In the genomic region with DNA sequence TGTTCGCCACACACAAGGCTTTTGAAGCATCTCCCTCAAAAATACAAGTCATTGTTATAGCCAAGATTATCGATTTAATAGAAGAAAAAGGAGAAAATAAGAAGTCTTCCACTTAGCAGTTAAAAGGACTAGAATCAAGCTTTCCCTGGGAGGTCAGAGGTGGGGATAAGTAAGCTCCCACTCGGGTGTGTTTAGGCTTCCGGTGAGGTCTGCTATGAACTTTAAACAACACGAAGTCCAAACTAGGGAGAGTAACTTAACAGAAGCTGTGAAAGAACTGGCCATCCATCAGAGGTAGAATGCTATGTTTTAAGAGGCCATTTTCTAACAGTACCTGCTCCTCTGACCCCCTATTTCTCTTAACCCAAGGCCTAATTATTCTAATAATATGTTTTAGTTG, we compare ENCODE assay signal across 15 cellular contexts.
DNase-seq lines count a peak whose midpoint lies in the region; ATAC-seq, FAIRE-seq and TF ChIP-seq lines count a peak whose summit lies in the region.
"Had no signal": no experiment of that assay in that cellular context is flagged by ENCODE, and none has a peak within 500 bp of the region (broad histone marks: within the 10 kb centered on the region; RNA-seq: fewer than 3 reads in every experiment).

No MANE protein-coding gene starts in this region.

- 40% methylated on average over 5 of the region's 5 CpGs for WGBS in K562 (ENCODE audit: insufficient coverage, low coverage, missing lambda C conversion rate)

- H3K27ac ChIP-seq in KOPT-K1 (ENCODE audit: low read depth, low read length, poor library complexity, severe bottlenecking) (peak overlapping the region; percentile 75), K562 (ENCODE audit: extremely low read depth, low read depth, low read length) (no peak overlapping the region)
- H3K27ac ChIP-seq: GM23248, SK-N-MC had no signal

- no peak overlapping the region for H3K4me2 ChIP-seq in K562 (ENCODE audit: insufficient read depth, low read length)

- peak overlapping the region; percentile 80 for H3K27ac Mint-ChIP-seq in T-helper 2 cell treated with Interferon-gamma antibody and Interleukin-4, amounts not matched to agents 5 μg/mL and 100 μg/mL, for 36 hours
- H3K27ac Mint-ChIP-seq in nephron = peak overlapping the region; percentile 49 to 91 (median 81)

- H3K27me3 ChIP-seq in K562 (ENCODE audit: control insufficient read depth in 2 of 2, insufficient read depth in 2 of 2, low read length in 2 of 2) = no peaks in the 10 kb centered on the region
- H3K27me3 ChIP-seq: upper lobe of left lung had no signal

- H3K36me3 Mint-ChIP-seq in T-helper 2 cell treated with Interferon-gamma antibody and Interleukin-4, amounts not matched to agents 5 μg/mL and 100 μg/mL, for 36 hours (ENCODE audit: low read depth) = peaks cover 17% of the 10 kb centered on the region
- H3K36me3 Mint-ChIP-seq in nephron (ENCODE audit: low read depth) = peaks cover 24% of the 10 kb centered on the region

- no peak for TF ChIP-seq POLR2A in K562 (conservative IDR thresholded peaks at IDR 0.05)
- TF ChIP-seq POLR2A in GM18505 (IDR thresholded peaks at IDR 0.05; ENCODE audit: borderline replicate concordance, extremely low read depth, insufficient read depth, insufficient read length) = no peak

- H3K9me3 Mint-ChIP-seq in T-helper 2 cell treated with Interferon-gamma antibody and Interleukin-4, amounts not matched to agents 5 μg/mL and 100 μg/mL, for 36 hours = peaks cover 4% of the 10 kb centered on the region
- H3K9me3 Mint-ChIP-seq in nephron = no peaks in the 10 kb centered on the region

- peak; percentile 25; the same call in 2 of the 3 replicates for ATAC-seq in K562
- no peak for ATAC-seq in GM18505 (IDR thresholded peaks at IDR 0.05; ENCODE audit: unreplicated experiment)
- ATAC-seq in GM19035 (IDR thresholded peaks at IDR 0.05; ENCODE audit: unreplicated experiment) = no peak

- no peaks in the 10 kb centered on the region for H3K9me1 ChIP-seq in K562 (ENCODE audit: control insufficient read depth, insufficient read depth, low read length)

- H3K4me1 ChIP-seq in K562 (replicated peaks in 1 of 2; ENCODE audit: control insufficient read depth in 2 of 2, insufficient read depth in 2 of 2, low read length in 2 of 2) = peaks cover 3 to 31% of the 10 kb centered on the region in 2 experiments

- H3K79me2 ChIP-seq in K562 (ENCODE audit: control insufficient read depth, insufficient read depth, low read length) = no peaks in the 10 kb centered on the region

- peaks cover 78% of the 10 kb centered on the region for H3K4me1 Mint-ChIP-seq in T-helper 2 cell treated with Interferon-gamma antibody and Interleukin-4, amounts not matched to agents 5 μg/mL and 100 μg/mL, for 36 hours (ENCODE audit: low read depth)
- H3K4me1 Mint-ChIP-seq in nephron = peaks cover 49% of the 10 kb centered on the region

- POLR2A ChIA-PET in K562 (lab: Yijun Ruan, JAX) = interaction anchor here (0.6 to 1.3 kb wide), 5 partner anchors 12 to 168 kb away, joined by 3 to 4 read pairs (median 4); no protein-coding TSS in a partner anchor

- H2AFZ ChIP-seq in K562 (ENCODE audit: low read depth, low read length) = no peak overlapping the region
- H2AFZ ChIP-seq: GM23248 had no signal

- no peaks in the 10 kb centered on the region for H4K20me1 ChIP-seq in K562 (replicated peaks; ENCODE audit: control insufficient read depth, insufficient read depth, low read length)

- H3K4me3 Mint-ChIP-seq in T-helper 2 cell treated with Interferon-gamma antibody and Interleukin-4, amounts not matched to agents 5 μg/mL and 100 μg/mL, for 36 hours = peak overlapping the region; percentile 60
- H3K4me3 Mint-ChIP-seq in nephron = no peak overlapping the region

- no peak for TF ChIP-seq EP300 in K562 (IDR thresholded peaks at IDR 0.05; ENCODE audit: low read length)

- in situ Hi-C loops in K562 (cut with MboI) = no loop called here

- TF ChIP-seq RAD21 in K562 (CRISPR knock-in tag; conservative IDR thresholded peaks at IDR 0.05 in 1 of 2, IDR thresholded peaks at IDR 0.05 in 1 of 2) = no peak

- FAIRE-seq in K562 (lab: Jason Lieb, UNC) = no peak
- FAIRE-seq: colon had no signal

- H3K9ac ChIP-seq in K562 (ENCODE audit: insufficient read depth in 1 of 2, low read depth in 2 of 2, low read length in 2 of 2) = no peak overlapping the region

- CTCF ChIA-PET in K562 (lab: Yijun Ruan, JAX; ENCODE audit: low intra/inter-chr PET ratio) = no interaction called here

- no peaks in the 10 kb centered on the region for H3K9me3 ChIP-seq in KOPT-K1 (ENCODE audit: insufficient read depth, low read length, poor library complexity, severe bottlenecking)
- no peaks in the 10 kb centered on the region for H3K9me3 ChIP-seq in K562 (replicated peaks; ENCODE audit: control insufficient read depth, insufficient read depth, low read depth, low read length)
- H3K9me3 ChIP-seq: upper lobe of left lung had no signal

- H3K36me3 ChIP-seq in KOPT-K1 (ENCODE audit: insufficient read depth, low read length) (peaks cover 7% of the 10 kb centered on the region; the same call in 1 of the 2 replicates), K562 (ENCODE audit: control insufficient read depth, insufficient read depth, low read length) (peaks cover 22% of the 10 kb centered on the region; the same call in 2 of the 3 replicates)

- H3K27me3 Mint-ChIP-seq in T-helper 2 cell treated with Interferon-gamma antibody and Interleukin-4, amounts not matched to agents 5 μg/mL and 100 μg/mL, for 36 hours (ENCODE audit: low read depth) = no peaks in the 10 kb centered on the region
- H3K27me3 Mint-ChIP-seq in nephron (ENCODE audit: low read depth) = no peaks in the 10 kb centered on the region

- intact Hi-C loops in K562 (cut with micrococcal nuclease) = no loop called here

- DNase-seq in T-helper 2 cell treated with Interferon-gamma antibody and Interleukin-4, amounts not matched to agents 5 μg/mL and 100 μg/mL, for 36 hours (ENCODE audit: low spot score) = no peak
- DNase-seq in T-helper 2 cell (no peak), K562 (ENCODE audit: extremely low read depth in 1 of 4, low spot score in 3 of 4) (no peak), LoVo (ENCODE audit: low spot score) (no peak)
- DNase-seq: 8988T, NCI-H1694 treated with DMSO at 0.1 percent for 48 hours, NCI-H82, upper lobe of left lung had no signal

- TF ChIP-seq CTCF in K562 (IDR thresholded peaks at IDR 0.05 in 2 of 3, conservative IDR thresholded peaks at IDR 0.05 in 1 of 3; ENCODE audit: insufficient read depth in 2 of 3, low read depth in 1 of 3, low read length in 3 of 3) (no peak), nephron (IDR thresholded peaks at IDR 0.05; ENCODE audit: unreplicated experiment in 3 of 3) (no peak)

- no TSS peak for BruUV-seq in K562 (replicated peaks; lab: Mats Ljungman, UMichigan)

- H3K4me3 ChIP-seq in K562 = no peak overlapping the region
- H3K4me3 ChIP-seq: SK-N-MC, upper lobe of left lung had no signal

TF ChIP-seq in K562, 482 proteins besides CTCF, POLR2A, EP300 and RAD21:
- no peak for TF ChIP-seq SMARCB1 (IDR thresholded peaks at IDR 0.05; ENCODE audit: insufficient read length, low read depth)
- no peak for TF ChIP-seq ARID2 (IDR thresholded peaks at IDR 0.05)
- no peak for TF ChIP-seq RBM14 (IDR thresholded peaks at IDR 0.05; ENCODE audit: borderline replicate concordance, insufficient read depth, low read depth, low read length)
- TF ChIP-seq MLX (CRISPR knock-in tag; conservative IDR thresholded peaks at IDR 0.05) = no peak
- TF ChIP-seq RUNX1 (IDR thresholded peaks at IDR 0.05; ENCODE audit: low read depth) = no peak
- TF ChIP-seq SETDB1 (IDR thresholded peaks at IDR 0.05; ENCODE audit: low read length) = no peak
